8 cellular contexts compared by ENCODE assay signal in the genomic region with DNA sequence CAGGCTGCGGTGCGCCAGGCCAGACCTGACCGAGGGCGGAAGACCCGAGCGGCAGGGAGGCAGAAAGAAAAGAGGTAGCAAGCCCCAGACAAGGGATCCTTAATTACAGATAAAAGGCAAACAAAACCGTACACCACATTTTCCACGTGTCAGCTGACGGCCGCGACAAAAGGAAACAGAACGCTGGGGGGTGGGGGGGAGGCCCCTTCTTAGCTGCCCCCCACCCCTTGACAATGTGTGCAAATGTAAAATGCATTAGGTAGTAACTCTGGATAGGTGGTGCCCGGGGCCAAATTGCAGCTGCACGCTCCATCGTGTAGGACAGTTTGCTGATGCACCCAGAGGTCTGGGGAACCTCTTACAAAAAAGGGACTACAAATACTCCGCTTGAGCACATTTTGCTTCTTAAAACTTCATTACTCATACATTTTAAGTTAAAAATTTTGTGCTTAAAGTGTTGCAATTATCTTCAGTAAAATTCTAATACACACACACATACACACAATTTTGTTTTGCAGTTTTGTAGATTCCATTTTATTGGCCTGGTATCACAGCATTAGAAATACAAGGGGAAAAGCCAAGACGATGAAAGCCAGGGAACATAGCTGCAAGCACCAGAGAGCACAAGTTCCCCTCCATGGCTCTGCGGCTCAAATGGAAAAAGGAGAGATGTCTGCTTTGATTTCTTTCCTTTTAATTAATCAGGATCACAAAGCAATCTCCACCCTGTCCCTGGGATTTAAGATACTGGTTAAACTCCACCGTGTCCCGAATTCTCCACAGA.
DNase-seq lines count a peak whose midpoint lies in the region; FAIRE-seq and TF ChIP-seq lines count a peak whose summit lies in the region.

No MANE protein-coding gene starts in this region.

- no peaks in the 10 kb centered on the region for H3K9me3 Mint-ChIP-seq in IgD-negative memory B cell

- H3K4me3 ChIP-seq in brain microvascular endothelial cell (ENCODE audit: low read depth, low read length) (peak overlapping the region; percentile 59), lower leg skin (ENCODE audit: low read depth, poor library complexity, severe bottlenecking) (peak overlapping the region; percentile 36), transverse colon (peak overlapping the region in 3 of 4 donors; percentile 23 to 52 (median 41)), small intestine (ENCODE audit: low read depth in 1 of 2, low read length in 2 of 2) (peak overlapping the region in 1 of 2 donors; percentile 58)

- FAIRE-seq in small intestine (lab: Jason Lieb, UNC), result no peak

- peaks cover 5 to 20% (median 6%) of the 10 kb centered on the region in 3 donors for H3K4me1 Mint-ChIP-seq in IgD-negative memory B cell

- H3K27me3 Mint-ChIP-seq in IgD-negative memory B cell, result peaks cover 22% of the 10 kb centered on the region

- in situ Hi-C loops in brain microvascular endothelial cell (cut with HindIII; ENCODE audit: low pct_ligation_motif_present, low sequenced_read_pairs), result no loop called here
- in situ Hi-C loops in transverse colon (cut with MboI; ENCODE audit: low pct_ligation_motif_present in 1 of 4, low pct_unique_long_range_greater_than_20kb in 1 of 4, low sequenced_read_pairs in 3 of 4), result loop anchor here in 2 of 4 donors (25.0 kb wide), 1 partner anchor 575 kb away; the partner anchor contains the start of gene ZEB2 (in 2 of the 2)

- intact Hi-C loops in lower leg skin (cut with DNase I; ENCODE audit: low total_unique reads), result no loop called here
- intact Hi-C loops in transverse colon (cut with DNase I; ENCODE audit: low total_unique reads), result no loop called here

- TF ChIP-seq CTCF in brain microvascular endothelial cell (IDR thresholded peaks at IDR 0.05; ENCODE audit: low read depth, low read length, missing control alignments), result no peak
- no peak for TF ChIP-seq CTCF in lower leg skin (IDR thresholded peaks at IDR 0.05)
- TF ChIP-seq CTCF in transverse colon (IDR thresholded peaks at IDR 0.05), result no peak

- TF ChIP-seq EP300 in transverse colon (IDR thresholded peaks at IDR 0.05; ENCODE audit: low read depth), result no peak

- no peak for TF ChIP-seq POLR2A in lower leg skin (IDR thresholded peaks at IDR 0.05)
- TF ChIP-seq POLR2A in transverse colon (IDR thresholded peaks at IDR 0.05), result no peak

- peak; percentile 0 to 1 for DNase-seq in stimulated activated CD4-positive, alpha-beta T cell treated with anti-CD3 and anti-CD28 coated beads, Interleukin-2, amount 100 ng/mL, for 48 hours
- no peak for DNase-seq in stimulated activated CD4-positive, alpha-beta T cell treated with anti-CD3 and anti-CD28 coated beads, Interleukin-4, amount 100 ng/mL, for 24 hours
- no peak for DNase-seq in brain microvascular endothelial cell
- no peak for DNase-seq in lower leg skin (ENCODE audit: low spot score in 2 of 2)
- DNase-seq in transverse colon, result no peak
- no peak for DNase-seq in small intestine
- DNase-seq in SHP77 (lab: John Stamatoyannopoulos, UW), result no peak

- no peaks in the 10 kb centered on the region for H3K36me3 ChIP-seq in brain microvascular endothelial cell (replicated peaks)
- no peaks in the 10 kb centered on the region for H3K36me3 ChIP-seq in transverse colon
- no peaks in the 10 kb centered on the region for H3K36me3 ChIP-seq in small intestine (ENCODE audit: control insufficient read depth in 2 of 2, insufficient read depth in 2 of 2, low read length in 2 of 2)

- H3K9me3 ChIP-seq in transverse colon (no peaks in the 10 kb centered on the region), small intestine (ENCODE audit: control insufficient read depth, low read depth) (no peaks in the 10 kb centered on the region)

- no peak overlapping the region for H3K27ac Mint-ChIP-seq in IgD-negative memory B cell

- peak overlapping the region; percentile 44 to 87 (median 69) for H3K4me3 Mint-ChIP-seq in IgD-negative memory B cell

- H3K27ac ChIP-seq in brain microvascular endothelial cell (no peak overlapping the region), transverse colon (peak overlapping the region; percentile 65 to 81 (median 74)), small intestine (ENCODE audit: low read depth in 1 of 2, low read length in 1 of 2) (peak overlapping the region in 1 of 2 donors; percentile 82)

- peaks cover 0 to 16% (median 10%) of the 10 kb centered on the region in 4 donors for H3K4me1 ChIP-seq in transverse colon
- H3K4me1 ChIP-seq in small intestine (ENCODE audit: control insufficient read depth in 2 of 2, insufficient read depth in 1 of 2, low read depth in 1 of 2, low read length in 1 of 2), result peaks cover 0 to 2% of the 10 kb centered on the region in 2 donors

- peaks cover 8% of the 10 kb centered on the region for H3K36me3 Mint-ChIP-seq in IgD-negative memory B cell

- H3K27me3 ChIP-seq in brain microvascular endothelial cell (replicated peaks), result no peaks in the 10 kb centered on the region
- peaks cover 46% of the 10 kb centered on the region for H3K27me3 ChIP-seq in transverse colon
- no peaks in the 10 kb centered on the region for H3K27me3 ChIP-seq in small intestine (ENCODE audit: control insufficient read depth in 2 of 2, insufficient read depth in 2 of 2, low read length in 2 of 2)

- 12 to 14% methylated on average over 20 of the region's 20 CpGs for WGBS in lower leg skin, 2 donors
- WGBS in transverse colon (ENCODE audit: low coverage in 1 of 2), 2 donors, result 25 to 71% methylated on average over 5 to 20 of the region's 20 CpGs
- whole genome bisulfite sequencing in small intestine, 3 donors, result 16 to 20% (median 19%) methylated on average over 20 of the region's 20 CpGs

Comparison
In these comparisons a context has a peak if more than half of its experiments do, and no peak if none do; other contexts are left out.
1. DNase-seq: peak in stimulated activated CD4-positive, alpha-beta T cell treated with anti-CD3 and anti-CD28 coated beads, Interleukin-2, amount 100 ng/mL, for 48 hours (2 of 2); none in stimulated activated CD4-positive, alpha-beta T cell treated with anti-CD3 and anti-CD28 coated beads, Interleukin-4, amount 100 ng/mL, for 24 hours (single experiment), brain microvascular endothelial cell (single experiment), lower leg skin (0 of 2), transverse colon (single experiment), small intestine (single experiment) and SHP77 (0 of 2).